Comparison of ENCODE assay signal across 1 cellular context in genomic region chr17:58757162-58757613, GRCh38.
TF ChIP-seq lines count a peak whose summit lies in the region.

No MANE protein-coding gene starts in this region.

TF ChIP-seq in H1, 55 proteins besides CTCF, POLR2A, EP300 and RAD21 (continued from another document):
- TF ChIP-seq USF2 (IDR thresholded peaks at IDR 0.05; ENCODE audit: low read length): no peak
- TF ChIP-seq SP4 (IDR thresholded peaks at IDR 0.05; ENCODE audit: low read length): no peak
- no peak for TF ChIP-seq KDM5A (IDR thresholded peaks at IDR 0.05; ENCODE audit: low read length)
- TF ChIP-seq CREB1 (IDR thresholded peaks at IDR 0.05): no peak
- TF ChIP-seq, protein P1, sequence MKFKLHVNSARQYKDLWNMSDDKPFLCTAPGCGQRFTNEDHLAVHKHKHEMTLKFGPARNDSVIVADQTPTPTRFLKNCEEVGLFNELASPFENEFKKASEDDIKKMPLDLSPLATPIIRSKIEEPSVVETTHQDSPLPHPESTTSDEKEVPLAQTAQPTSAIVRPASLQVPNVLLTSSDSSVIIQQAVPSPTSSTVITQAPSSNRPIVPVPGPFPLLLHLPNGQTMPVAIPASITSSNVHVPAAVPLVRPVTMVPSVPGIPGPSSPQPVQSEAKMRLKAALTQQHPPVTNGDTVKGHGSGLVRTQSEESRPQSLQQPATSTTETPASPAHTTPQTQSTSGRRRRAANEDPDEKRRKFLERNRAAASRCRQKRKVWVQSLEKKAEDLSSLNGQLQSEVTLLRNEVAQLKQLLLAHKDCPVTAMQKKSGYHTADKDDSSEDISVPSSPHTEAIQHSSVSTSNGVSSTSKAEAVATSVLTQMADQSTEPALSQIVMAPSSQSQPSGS (IDR thresholded peaks at IDR 0.05; ENCODE audit: low read length): no peak
- no peak for TF ChIP-seq MAFK (IDR thresholded peaks at IDR 0.05; ENCODE audit: low read depth, low read length)
- no peak for TF ChIP-seq SUZ12 (IDR thresholded peaks at IDR 0.05; ENCODE audit: low read length)
- TF ChIP-seq SIN3A (conservative IDR thresholded peaks at IDR 0.05 in 1 of 2, IDR thresholded peaks at IDR 0.05 in 1 of 2; ENCODE audit: low read depth in 1 of 2, low read length in 2 of 2): no peak
- TF ChIP-seq CEBPB (IDR thresholded peaks at IDR 0.05; ENCODE audit: low read depth, low read length): no peak
- no peak for TF ChIP-seq CBX8 (IDR thresholded peaks at IDR 0.05; ENCODE audit: borderline replicate concordance, low read depth, low read length)
- TF ChIP-seq TBP (IDR thresholded peaks at IDR 0.05; ENCODE audit: low read depth, low read length): no peak
- TF ChIP-seq RBBP5 (IDR thresholded peaks at IDR 0.05; ENCODE audit: borderline replicate concordance, low read depth, low read length): no peak
